ENCODE assay signal across 16 cellular contexts in genomic region chr14:22493143-22493542, GRCh38.
DNase-seq lines count a peak whose midpoint lies in the region; ATAC-seq and TF ChIP-seq lines count a peak whose summit lies in the region.
"Had no signal": no experiment of that assay in that cellular context is flagged by ENCODE, and none has a peak within 500 bp of the region (broad histone marks: within the 10 kb centered on the region; RNA-seq: fewer than 3 reads in every experiment).

No MANE protein-coding gene starts in this region.

- peaks cover 98% of the 10 kb centered on the region for H3K79me2 ChIP-seq in Loucy (ENCODE audit: insufficient read depth, low read length)

- no peak for DNase-seq in activated T-cell treated with anti-CD3 and anti-CD28 coated beads, Interleukin-2, amount 50 U/mL, for 4 hours
- DNase-seq in activated T-cell treated with anti-CD3 and anti-CD28 coated beads for 4 hours (no peak), NCI-H1105 treated with DMSO at 0.1 percent for 48 hours (lab: John Stamatoyannopoulos, UW) (no peak), glomerular visceral epithelial cell (ENCODE audit: extremely low spot score) (no peak), kidney tubule cell (ENCODE audit: low spot score) (no peak)
- no peak for DNase-seq in activated naive CD8-positive, alpha-beta T cell treated with anti-CD3 and anti-CD28 coated beads for 36 hours
- no peak for DNase-seq in natural killer cell treated with Interleukin-12 subunit alpha and Interleukin-12 subunit beta and Interleukin-15 and Interleukin-18, amount 100 ng/mL, for 72 hours (ENCODE audit: low spot score)
- DNase-seq: ACHN; Caco-2; gastrocnemius medialis; NCI-H1048; stimulated activated naive B cell treated with anti-CD40 and anti-IgM and Interleukin-4, amounts not matched to agents 10 μg/mL and 1 μg/mL and 100 μg/mL, for 72 hours had no signal

- H3K27ac Mint-ChIP-seq in activated naive CD8-positive, alpha-beta T cell treated with anti-CD3 and anti-CD28 coated beads for 36 hours: peak overlapping the region; percentile 99
- H3K27ac Mint-ChIP-seq in natural killer cell treated with Interleukin-12 subunit alpha and Interleukin-12 subunit beta and Interleukin-15 and Interleukin-18, amount 100 ng/mL, for 72 hours: peak overlapping the region; percentile 86 to 89
- H3K27ac Mint-ChIP-seq: progenitor cell of endocrine pancreas had no signal

- H3K9me2 ChIP-seq in Loucy (replicated peaks; ENCODE audit: low read depth, low read length): no peaks in the 10 kb centered on the region

- ATAC-seq in activated T-cell treated with anti-CD3 and anti-CD28 coated beads, Interleukin-2, amount 50 U/mL, for 4 hours: no peak
- no peak for ATAC-seq in natural killer cell treated with Interleukin-12 subunit alpha and Interleukin-12 subunit beta and Interleukin-15 and Interleukin-18, amount 100 ng/mL, for 72 hours
- ATAC-seq: gastrocnemius medialis; K562; stimulated activated naive B cell treated with anti-CD40 and anti-IgM and Interleukin-4, amounts not matched to agents 10 μg/mL and 1 μg/mL and 100 μg/mL, for 72 hours had no signal

- no peaks in the 10 kb centered on the region for H3K27me3 ChIP-seq in Loucy (ENCODE audit: insufficient read depth, low read length, poor library complexity, severe bottlenecking)
- H3K27me3 ChIP-seq: ascending aorta had no signal

- H3K36me3 Mint-ChIP-seq in activated T-cell treated with anti-CD3 and anti-CD28 coated beads, Interleukin-2, amount 50 U/mL, for 4 hours (ENCODE audit: insufficient read depth): peaks cover 44% of the 10 kb centered on the region
- H3K36me3 Mint-ChIP-seq in activated naive CD8-positive, alpha-beta T cell treated with anti-CD3 and anti-CD28 coated beads for 36 hours: peaks cover 82% of the 10 kb centered on the region
- no peaks in the 10 kb centered on the region for H3K36me3 Mint-ChIP-seq in natural killer cell treated with Interleukin-12 subunit alpha and Interleukin-12 subunit beta and Interleukin-15 and Interleukin-18, amount 100 ng/mL, for 72 hours

- peak overlapping the region; percentile 9 for H3K4me2 ChIP-seq in Loucy (ENCODE audit: low read depth, low read length, poor library complexity, severe bottlenecking)

- H3K4me1 Mint-ChIP-seq in activated T-cell treated with anti-CD3 and anti-CD28 coated beads, Interleukin-2, amount 50 U/mL, for 4 hours (ENCODE audit: low read depth): peaks cover 48% of the 10 kb centered on the region
- H3K4me1 Mint-ChIP-seq in activated naive CD8-positive, alpha-beta T cell treated with anti-CD3 and anti-CD28 coated beads for 36 hours: peaks cover 11% of the 10 kb centered on the region
- peaks cover 64 to 77% of the 10 kb centered on the region in 2 donors for H3K4me1 Mint-ChIP-seq in natural killer cell treated with Interleukin-12 subunit alpha and Interleukin-12 subunit beta and Interleukin-15 and Interleukin-18, amount 100 ng/mL, for 72 hours (ENCODE audit: low read depth in 2 of 2)

- no peak overlapping the region for H2AFZ ChIP-seq in Loucy (ENCODE audit: low read length)

- peaks cover 58% of the 10 kb centered on the region; the same call in 1 of the 2 replicates for H3K36me3 ChIP-seq in Loucy (ENCODE audit: insufficient read depth, low read length)
- H3K36me3 ChIP-seq: ascending aorta, gastrocnemius medialis had no signal

- peaks cover 88% of the 10 kb centered on the region for H3K4me1 ChIP-seq in Loucy (ENCODE audit: insufficient read depth, low read length, poor library complexity, severe bottlenecking)
- H3K4me1 ChIP-seq: ascending aorta, gastrocnemius medialis had no signal

- no peaks in the 10 kb centered on the region for H3F3A ChIP-seq in Loucy (ENCODE audit: low read depth)

- no peak for TF ChIP-seq CTCF in Loucy (conservative IDR thresholded peaks at IDR 0.05; ENCODE audit: low read length)

- H3K9me3 Mint-ChIP-seq in activated T-cell treated with anti-CD3 and anti-CD28 coated beads, Interleukin-2, amount 50 U/mL, for 4 hours: no peaks in the 10 kb centered on the region
- H3K9me3 Mint-ChIP-seq in activated naive CD8-positive, alpha-beta T cell treated with anti-CD3 and anti-CD28 coated beads for 36 hours: no peaks in the 10 kb centered on the region
- H3K9me3 Mint-ChIP-seq in natural killer cell treated with Interleukin-12 subunit alpha and Interleukin-12 subunit beta and Interleukin-15 and Interleukin-18, amount 100 ng/mL, for 72 hours: no peaks in the 10 kb centered on the region
- H3K9me3 Mint-ChIP-seq: stimulated activated naive B cell treated with anti-CD40 and anti-IgM and Interleukin-4, amounts not matched to agents 10 μg/mL and 1 μg/mL and 100 μg/mL, for 72 hours had no signal

- H3K4me3 Mint-ChIP-seq in activated T-cell treated with anti-CD3 and anti-CD28 coated beads, Interleukin-2, amount 50 U/mL, for 4 hours: peak overlapping the region; percentile 89
- H3K4me3 Mint-ChIP-seq in activated naive CD8-positive, alpha-beta T cell treated with anti-CD3 and anti-CD28 coated beads for 36 hours: peak overlapping the region; percentile 90
- peak overlapping the region; percentile 83 for H3K4me3 Mint-ChIP-seq in natural killer cell treated with Interleukin-12 subunit alpha and Interleukin-12 subunit beta and Interleukin-15 and Interleukin-18, amount 100 ng/mL, for 72 hours
- H3K4me3 Mint-ChIP-seq: stimulated activated naive B cell treated with anti-CD40 and anti-IgM and Interleukin-4, amounts not matched to agents 10 μg/mL and 1 μg/mL and 100 μg/mL, for 72 hours had no signal

- H3K9me3 ChIP-seq in Loucy (ENCODE audit: insufficient read depth, low read depth, low read length): no peaks in the 10 kb centered on the region
- H3K9me3 ChIP-seq: ascending aorta, Caco-2, gastrocnemius medialis had no signal

- H3K4me3 ChIP-seq in Loucy (ENCODE audit: low read length, poor library complexity, severe bottlenecking): no peak overlapping the region
- H3K4me3 ChIP-seq: ascending aorta, gastrocnemius medialis, K562 had no signal

- H3K27me3 Mint-ChIP-seq in activated T-cell treated with anti-CD3 and anti-CD28 coated beads, Interleukin-2, amount 50 U/mL, for 4 hours (ENCODE audit: low read depth): no peaks in the 10 kb centered on the region
- no peaks in the 10 kb centered on the region for H3K27me3 Mint-ChIP-seq in activated naive CD8-positive, alpha-beta T cell treated with anti-CD3 and anti-CD28 coated beads for 36 hours
- H3K27me3 Mint-ChIP-seq in natural killer cell treated with Interleukin-12 subunit alpha and Interleukin-12 subunit beta and Interleukin-15 and Interleukin-18, amount 100 ng/mL, for 72 hours: no peaks in the 10 kb centered on the region
- H3K27me3 Mint-ChIP-seq: stimulated activated naive B cell treated with anti-CD40 and anti-IgM and Interleukin-4, amounts not matched to agents 10 μg/mL and 1 μg/mL and 100 μg/mL, for 72 hours had no signal

- no peak overlapping the region for H3K9ac ChIP-seq in Loucy (ENCODE audit: low read depth, low read length, poor library complexity, severe bottlenecking)

- peaks cover 40% of the 10 kb centered on the region for H4K20me1 ChIP-seq in Loucy (ENCODE audit: insufficient read depth, low read length, poor library complexity, severe bottlenecking)
